Comparison of ENCODE assay signal across 26 cellular contexts in the genomic region with DNA sequence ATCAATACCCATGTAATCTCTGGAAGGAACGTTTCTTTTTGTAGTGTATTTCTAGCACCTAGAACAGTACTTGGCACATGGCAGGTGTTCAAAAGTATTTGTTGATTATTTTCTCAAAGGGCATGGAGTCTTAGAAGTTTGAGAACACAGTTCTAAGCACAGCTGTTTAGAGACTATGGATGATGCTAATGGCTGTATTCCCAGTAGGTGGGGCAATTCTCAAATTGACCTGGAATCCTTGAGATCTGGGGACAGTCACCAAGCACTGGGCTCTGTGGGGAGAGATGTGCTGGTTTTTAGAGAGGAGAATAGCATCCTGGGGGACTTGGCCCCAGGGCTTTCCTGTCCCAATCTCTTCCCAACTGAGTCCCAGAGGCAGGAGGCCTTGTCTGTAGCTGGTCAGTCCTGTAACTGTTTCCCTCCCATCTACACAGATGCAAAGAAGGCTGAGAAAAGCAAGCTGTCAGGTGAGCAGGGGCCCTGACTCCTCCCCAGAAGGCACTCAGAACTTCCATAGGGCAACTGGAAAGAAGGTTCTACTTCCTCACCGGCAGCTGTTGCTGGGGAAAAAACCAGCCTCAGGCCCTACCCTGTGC. TPM values are rescaled to one million over a fixed set of nuclear protein-coding genes. Genes with fewer than 3 reads are reported as not detected.
A peak's percentile ranks its signal among the peaks of the same experiment; 100 is the strongest.
DNase-seq lines count a peak whose midpoint lies in the region; ATAC-seq, FAIRE-seq and TF ChIP-seq lines count a peak whose summit lies in the region.
"Had no signal": no experiment of that assay in that cellular context is flagged by ENCODE, and none has a peak within 500 bp of the region (broad histone marks: within the 10 kb centered on the region; RNA-seq: fewer than 3 reads in every experiment).

No MANE protein-coding gene starts in this region.

- no peak overlapping the region for H3K27ac ChIP-seq in brain microvascular endothelial cell
- H3K27ac ChIP-seq: adrenal gland, coronary artery, heart left ventricle, left ventricle myocardium inferior, uterus had no signal

- H3K27ac Mint-ChIP-seq in Calu3 (ENCODE audit: unreplicated experiment), result no peak overlapping the region
- H3K27ac Mint-ChIP-seq: immature natural killer cell, nephron had no signal

- H3K27me3 ChIP-seq in brain microvascular endothelial cell (replicated peaks), result peaks cover 3% of the 10 kb centered on the region
- H3K27me3 ChIP-seq: adrenal gland, uterus had no signal

- H3K4me3 Mint-ChIP-seq in Calu3 (ENCODE audit: low read depth, unreplicated experiment), result no peak overlapping the region
- H3K4me3 Mint-ChIP-seq: CD14-positive monocyte, immature natural killer cell, nephron had no signal

- CTCF ChIA-PET in Calu3 (lab: Charles Lee), result interaction anchor here (0.5 to 2.6 kb wide), 4 partner anchors 10 to 194 kb away, joined by 3 to 8 read pairs (median 3); no protein-coding TSS in a partner anchor

- H3K4me3 ChIP-seq in LNCaP clone FGC (ENCODE audit: low read depth, low read length) (no peak overlapping the region), brain microvascular endothelial cell (ENCODE audit: low read depth, low read length) (no peak overlapping the region)
- H3K4me3 ChIP-seq: adrenal gland, coronary artery, heart left ventricle, left ventricle myocardium inferior, uterus had no signal

- no peaks in the 10 kb centered on the region for H3K4me1 Mint-ChIP-seq in Calu3 (ENCODE audit: low read depth, unreplicated experiment)
- H3K4me1 Mint-ChIP-seq: CD14-positive monocyte, immature natural killer cell, nephron had no signal

- ATAC-seq in GM19467 (IDR thresholded peaks at IDR 0.05; ENCODE audit: unreplicated experiment), result no peak
- ATAC-seq in HG02840 (IDR thresholded peaks at IDR 0.05; ENCODE audit: low FRiP score, unreplicated experiment), result no peak
- ATAC-seq: heart left ventricle had no signal

- BruUV-seq in Calu3 (replicated peaks; lab: Mats Ljungman, UMichigan), result no TSS peak

- intact Hi-C loops in Calu3 (cut with micrococcal nuclease; ENCODE audit: unreplicated experiment), result no loop called here

- FAIRE-seq in GM19239 (lab: Jason Lieb, UNC), result no peak
- FAIRE-seq: D721Med had no signal

- no peaks in the 10 kb centered on the region for H3K27me3 Mint-ChIP-seq in Calu3 (ENCODE audit: unreplicated experiment)

- TF ChIP-seq CTCF in Calu3 (IDR thresholded peaks at IDR 0.05; ENCODE audit: unreplicated experiment), result no peak
- peak; percentile 9; the same call in 1 of the 2 replicates for TF ChIP-seq CTCF in LNCaP clone FGC (IDR thresholded peaks at IDR 0.05; ENCODE audit: control insufficient read depth, extremely low read depth, insufficient read depth)
- peak; percentile 32 for TF ChIP-seq CTCF in brain microvascular endothelial cell (IDR thresholded peaks at IDR 0.05; ENCODE audit: low read depth, low read length, missing control alignments)

- in situ Hi-C loops in brain microvascular endothelial cell (cut with HindIII; ENCODE audit: low pct_ligation_motif_present, low sequenced_read_pairs), result no loop called here

- no peaks in the 10 kb centered on the region for H3K36me3 Mint-ChIP-seq in Calu3 (ENCODE audit: insufficient read depth, unreplicated experiment)
- H3K36me3 Mint-ChIP-seq: CD14-positive monocyte, immature natural killer cell had no signal

- H3K9me3 Mint-ChIP-seq in Calu3 (ENCODE audit: low read depth, unreplicated experiment), result no peaks in the 10 kb centered on the region
- H3K9me3 Mint-ChIP-seq: CD14-positive monocyte, immature natural killer cell, nephron had no signal

- H3K36me3 ChIP-seq in brain microvascular endothelial cell (replicated peaks), result no peaks in the 10 kb centered on the region
- H3K36me3 ChIP-seq: adrenal gland, heart left ventricle, left ventricle myocardium inferior, uterus had no signal

- DNase-seq in Calu3, result peak; percentile 17
- DNase-seq in LNCaP clone FGC (ENCODE audit: low read depth), result no peak
- DNase-seq in brain microvascular endothelial cell, result no peak
- DNase-seq in iPS-NIHi11 (ENCODE audit: low spot score), result peak; percentile 28
- no peak for DNase-seq in stimulated activated CD4-positive, alpha-beta T cell treated with anti-CD3 and anti-CD28 coated beads, Interleukin-4, amount 100 ng/mL, for 4 hours
- no peak for DNase-seq in GM19239 (ENCODE audit: insufficient read length, low spot score)
- DNase-seq: activated gamma-delta T cell treated with Interleukin-2 at 50 U/mL for 16 hours; activated T-cell treated with anti-CD3 and anti-CD28 coated beads, Interleukin-2, amount 50 U/mL, for 1 hour; adrenal gland; heart left ventricle; immature natural killer cell; left ventricle myocardium inferior; NCI-H146; NCI-H510A; NK-92 treated with Interleukin-12 subunit alpha and Interleukin-12 subunit beta, amount 100 ng/mL, for 24 hours; posterior cingulate gyrus; SK-N-SH; uterus had no signal

RNA-seq across cellular contexts. Expression of a gene that starts 17.5 kb away (rescaled TPM):
- 0.38 TPM in 1 of 2 replicates, not detected in the other for total RNA-seq in Calu3 (2022)
- total RNA-seq: adrenal gland; heart left ventricle; left ventricle myocardium inferior; mononuclear cell; T-helper 2 cell treated with Interferon-gamma antibody and Interleukin-4, amounts not matched to agents 100 ng/mL and 5 ng/mL, for 36 hours; uterus had no signal

RNA-seq across cellular contexts. Expression of a gene that starts 44.9 kb away (rescaled TPM):
- not detected in 2 replicates for total RNA-seq in Calu3 (2022)
- total RNA-seq: adrenal gland, heart left ventricle, left ventricle myocardium inferior, mononuclear cell, uterus had no signal

RNA-seq across cellular contexts. Expression of a gene that starts 49.4 kb away (rescaled TPM):
- 1.9 and 2.0 TPM in 2 replicates for total RNA-seq in Calu3 (2022)
- total RNA-seq: adrenal gland; heart left ventricle; left ventricle myocardium inferior; mononuclear cell; T-helper 2 cell treated with Interferon-gamma antibody and Interleukin-4, amounts not matched to agents 100 ng/mL and 5 ng/mL, for 36 hours; uterus had no signal

Comparison
In these comparisons a context has a peak if more than half of its experiments do, and no peak if none do; other contexts are left out.
1. DNase-seq: peak in Calu3 (single experiment) and iPS-NIHi11 (single experiment); none in LNCaP clone FGC (single experiment), brain microvascular endothelial cell (single experiment), stimulated activated CD4-positive, alpha-beta T cell treated with anti-CD3 and anti-CD28 coated beads, Interleukin-4, amount 100 ng/mL, for 4 hours (0 of 2) and GM19239 (single experiment).